ENCODE assay signal across 9 cellular contexts in the genomic region with DNA sequence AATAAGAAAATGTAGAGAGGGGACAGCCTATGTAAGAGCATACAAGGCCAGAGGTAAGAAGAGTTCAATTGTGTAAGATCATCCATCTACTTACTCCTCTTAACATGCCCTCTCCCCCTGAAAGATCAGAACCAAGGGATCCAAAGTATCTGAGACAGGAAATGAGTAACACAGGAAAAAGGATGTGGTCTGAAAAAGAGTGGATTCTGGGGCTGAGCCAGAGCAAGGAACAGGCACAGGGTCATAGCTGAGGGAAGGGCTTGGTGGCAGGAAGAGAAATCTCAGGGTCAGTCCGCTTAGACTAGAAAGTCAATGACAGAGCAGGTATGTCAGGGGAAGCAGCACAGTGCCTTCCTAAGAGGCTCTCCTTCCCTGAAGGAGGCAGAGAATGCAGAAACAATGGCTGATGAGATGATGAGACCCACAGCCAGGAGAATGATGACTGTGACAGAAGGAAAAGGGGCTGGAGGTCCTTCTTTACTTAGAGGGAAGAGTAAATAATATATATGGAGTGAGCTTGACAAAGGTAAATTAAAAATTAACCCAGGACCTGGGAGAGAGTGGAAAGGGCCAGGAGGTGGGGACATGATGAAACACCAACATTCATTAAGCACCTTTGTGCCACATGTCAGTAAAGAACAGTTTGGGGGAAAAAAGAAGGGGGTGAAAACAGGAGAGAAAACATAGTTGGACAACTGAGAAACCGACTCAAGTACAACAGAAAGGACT.
A peak's percentile ranks its signal among the peaks of the same experiment; 100 is the strongest.
DNase-seq lines count a peak whose midpoint lies in the region; ATAC-seq and TF ChIP-seq lines count a peak whose summit lies in the region.
"Had no signal": no experiment of that assay in that cellular context is flagged by ENCODE, and none has a peak within 500 bp of the region (broad histone marks: within the 10 kb centered on the region; RNA-seq: fewer than 3 reads in every experiment).

No MANE protein-coding gene starts in this region.

- no peaks in the 10 kb centered on the region for H3K27me3 Mint-ChIP-seq in effector memory CD8-positive, alpha-beta T cell

- peak overlapping the region; percentile 91 for H3K9ac ChIP-seq in muscle layer of colon (ENCODE audit: low read length)

- peaks cover 17% of the 10 kb centered on the region for H3K36me3 Mint-ChIP-seq in effector memory CD8-positive, alpha-beta T cell (ENCODE audit: insufficient read depth)

- peak overlapping the region; percentile 65 to 71 for H3K4me3 Mint-ChIP-seq in effector memory CD8-positive, alpha-beta T cell

- no peak for TF ChIP-seq CTCF in RWPE2 (IDR thresholded peaks at IDR 0.05; ENCODE audit: poor library complexity, severe bottlenecking)

- H3K27ac Mint-ChIP-seq in effector memory CD8-positive, alpha-beta T cell: peak overlapping the region; percentile 76 to 84

- H3K9me3 Mint-ChIP-seq in effector memory CD8-positive, alpha-beta T cell: no peaks in the 10 kb centered on the region

- ATAC-seq in RWPE2 (ENCODE audit: low read depth): peak; percentile 62
- ATAC-seq in effector memory CD8-positive, alpha-beta T cell (replicated peaks): no peak
- no peak for ATAC-seq in GM21529 (IDR thresholded peaks at IDR 0.05; ENCODE audit: unreplicated experiment)
- ATAC-seq in GM18502 (IDR thresholded peaks at IDR 0.05; ENCODE audit: poor library complexity, unreplicated experiment): no peak

- H3K4me1 Mint-ChIP-seq in effector memory CD8-positive, alpha-beta T cell (ENCODE audit: low read depth in 2 of 2): peaks cover 36 to 37% of the 10 kb centered on the region in 2 donors

- H3K36me3 ChIP-seq in RWPE2 (ENCODE audit: low read depth) (peaks cover 65% of the 10 kb centered on the region), muscle layer of colon (ENCODE audit: insufficient read depth, low read length) (no peaks in the 10 kb centered on the region)

- H3K4me3 ChIP-seq in RWPE2 (ENCODE audit: severe bottlenecking) (peak overlapping the region; percentile 97), muscle layer of colon (ENCODE audit: low read depth in 1 of 2, low read length in 2 of 2) (peak overlapping the region; percentile 39 to 84)

- peak overlapping the region; percentile 99 for H3K27ac ChIP-seq in RWPE2 (ENCODE audit: poor library complexity, severe bottlenecking)
- H3K27ac ChIP-seq in muscle layer of colon (ENCODE audit: low read depth, low read length): peak overlapping the region; percentile 64
- H3K27ac ChIP-seq: C4-2B had no signal

- H3K4me1 ChIP-seq in RWPE2 (ENCODE audit: insufficient read depth, poor library complexity, severe bottlenecking) (peaks cover 43% of the 10 kb centered on the region), muscle layer of colon (ENCODE audit: insufficient read depth, low read length) (peaks cover 63% of the 10 kb centered on the region)

- H3K27me3 ChIP-seq in RWPE2 (ENCODE audit: insufficient read depth, poor library complexity, severe bottlenecking) (no peaks in the 10 kb centered on the region), muscle layer of colon (ENCODE audit: control insufficient read depth in 1 of 2, insufficient read depth in 2 of 2, low read length in 2 of 2) (no peaks in the 10 kb centered on the region)

- DNase-seq in NCI-H2029 (lab: John Stamatoyannopoulos, UW): peak; percentile 31
- DNase-seq in NCI-H2029 treated with DMSO at 0.1 percent for 48 hours (lab: John Stamatoyannopoulos, UW): no peak
- no peak for DNase-seq in RWPE2 (ENCODE audit: low spot score)
- no peak for DNase-seq in effector memory CD8-positive, alpha-beta T cell
- DNase-seq in SHP77 (lab: John Stamatoyannopoulos, UW): no peak

- no peaks in the 10 kb centered on the region for H3K9me3 ChIP-seq in RWPE2 (ENCODE audit: severe bottlenecking)
- H3K9me3 ChIP-seq in muscle layer of colon (ENCODE audit: low read length): no peaks in the 10 kb centered on the region
